19 cellular contexts compared by ENCODE assay signal in genomic region chr6:44202972-44203750, GRCh38. TPM values are rescaled to one million over a fixed set of nuclear protein-coding genes. Genes with fewer than 3 reads are reported as not detected.
DNase-seq lines count a peak whose midpoint lies in the region; ATAC-seq, FAIRE-seq and TF ChIP-seq lines count a peak whose summit lies in the region.
"Had no signal": no experiment of that assay in that cellular context is flagged by ENCODE, and none has a peak within 500 bp of the region (broad histone marks: within the 10 kb centered on the region; RNA-seq: fewer than 3 reads in every experiment).

No MANE protein-coding gene starts in this region.

- peaks cover 17% of the 10 kb centered on the region for H3K27me3 Mint-ChIP-seq in activated CD8-positive, alpha-beta memory T cell treated with anti-CD3 and anti-CD28 coated beads, Interleukin-2, amount 10 ng/mL, durations not matched to agents 7 days and 5 days
- peaks cover 55% of the 10 kb centered on the region for H3K27me3 Mint-ChIP-seq in activated naive CD4-positive, alpha-beta T cell treated with anti-CD3 and anti-CD28 coated beads, Interleukin-2, amount 10 ng/mL, durations not matched to agents 7 days and 5 days

- no peak overlapping the region for H3K4me3 Mint-ChIP-seq in activated CD8-positive, alpha-beta memory T cell treated with anti-CD3 and anti-CD28 coated beads, Interleukin-2, amount 10 ng/mL, durations not matched to agents 7 days and 5 days
- H3K4me3 Mint-ChIP-seq in activated naive CD4-positive, alpha-beta T cell treated with anti-CD3 and anti-CD28 coated beads, Interleukin-2, amount 10 ng/mL, durations not matched to agents 7 days and 5 days = no peak overlapping the region
- H3K4me3 Mint-ChIP-seq: activated T-cell treated with anti-CD3 and anti-CD28 coated beads, Interleukin-2, amount 50 U/mL, for 72 hours had no signal

- H3K4me1 Mint-ChIP-seq in activated CD8-positive, alpha-beta memory T cell treated with anti-CD3 and anti-CD28 coated beads, Interleukin-2, amount 10 ng/mL, durations not matched to agents 7 days and 5 days = no peaks in the 10 kb centered on the region
- no peaks in the 10 kb centered on the region for H3K4me1 Mint-ChIP-seq in activated naive CD4-positive, alpha-beta T cell treated with anti-CD3 and anti-CD28 coated beads, Interleukin-2, amount 10 ng/mL, durations not matched to agents 7 days and 5 days

- DNase-seq in body of pancreas (peak in 1 of 4 donors; percentile 23), kidney (peak; percentile 20), HUDEP-2 (lab: John Stamatoyannopoulos, UW; ENCODE audit: unreplicated experiment in 76 of 76) (no peak)
- no peak for DNase-seq in activated CD8-positive, alpha-beta memory T cell treated with anti-CD3 and anti-CD28 coated beads, Interleukin-2, amount 10 ng/mL, durations not matched to agents 7 days and 5 days
- DNase-seq in activated naive CD4-positive, alpha-beta T cell treated with anti-CD3 and anti-CD28 coated beads, Interleukin-2, amount 10 ng/mL, durations not matched to agents 7 days and 5 days = no peak
- DNase-seq: activated CD4-positive, alpha-beta T cell treated with anti-CD3 and anti-CD28 coated beads, Interleukin-2, amount 50 U/mL, for 4 hours; activated T-cell treated with anti-CD3 and anti-CD28 coated beads, Interleukin-2, amount 50 U/mL, for 72 hours; central memory CD4-positive, alpha-beta T cell; foreskin keratinocyte; Kasumi-1; NCI-H1436 treated with DMSO at 0.1 percent for 48 hours; NCI-H446; SK-N-SH had no signal

- H3K9ac ChIP-seq in HUES64 (ENCODE audit: low read depth, low read length) (peak overlapping the region; percentile 74), kidney (ENCODE audit: low read length in 2 of 2) (no peak overlapping the region), skeletal muscle tissue (ENCODE audit: low read depth in 1 of 3, low read length in 3 of 3) (peak overlapping the region in 2 of 3 donors; percentile 32 to 33)
- H3K9ac ChIP-seq: SK-N-SH had no signal

- peak; percentile 58 for ATAC-seq in body of pancreas
- ATAC-seq in activated CD8-positive, alpha-beta memory T cell treated with anti-CD3 and anti-CD28 coated beads, Interleukin-2, amount 10 ng/mL, durations not matched to agents 7 days and 5 days = no peak
- ATAC-seq in HG03196 (IDR thresholded peaks at IDR 0.05; ENCODE audit: unreplicated experiment) = no peak
- ATAC-seq: activated T-cell treated with anti-CD3 and anti-CD28 coated beads, Interleukin-2, amount 50 U/mL, for 72 hours had no signal

- no peak for FAIRE-seq in kidney (lab: Jason Lieb, UNC)
- FAIRE-seq: endometrium, keratinocyte had no signal

- TF ChIP-seq CTCF in body of pancreas (IDR thresholded peaks at IDR 0.05) (no peak), kidney (IDR thresholded peaks at IDR 0.05; ENCODE audit: borderline replicate concordance, extremely low read depth, insufficient read depth) (no peak)

- H3K27ac Mint-ChIP-seq in activated CD8-positive, alpha-beta memory T cell treated with anti-CD3 and anti-CD28 coated beads, Interleukin-2, amount 10 ng/mL, durations not matched to agents 7 days and 5 days = no peak overlapping the region
- H3K27ac Mint-ChIP-seq in activated naive CD4-positive, alpha-beta T cell treated with anti-CD3 and anti-CD28 coated beads, Interleukin-2, amount 10 ng/mL, durations not matched to agents 7 days and 5 days = no peak overlapping the region
- H3K27ac Mint-ChIP-seq: activated T-cell treated with anti-CD3 and anti-CD28 coated beads, Interleukin-2, amount 50 U/mL, for 72 hours had no signal

- intact Hi-C loops in body of pancreas (cut with DNase I) (no loop called here), kidney (cut with DNase I) (no loop called here)

- H3K4me3 ChIP-seq in HUES64 (ENCODE audit: low read length) (no peak overlapping the region), body of pancreas (no peak overlapping the region), kidney (ENCODE audit: low read length in 2 of 2) (no peak overlapping the region), skeletal muscle tissue (ENCODE audit: low read length in 3 of 3) (no peak overlapping the region)

- CTCF ChIA-PET in activated CD8-positive, alpha-beta memory T cell treated with anti-CD3 and anti-CD28 coated beads, Interleukin-2, amount 10 ng/mL, durations not matched to agents 7 days and 5 days (lab: Charles Lee) = interaction anchor here (1.5 kb wide), 1 partner anchor 9 kb away, joined by 3 read pairs; no protein-coding TSS in a partner anchor
- CTCF ChIA-PET in activated naive CD4-positive, alpha-beta T cell treated with anti-CD3 and anti-CD28 coated beads, Interleukin-2, amount 10 ng/mL, durations not matched to agents 7 days and 5 days (lab: Charles Lee) = interaction anchor here (1.0 kb wide), 1 partner anchor 18 kb away, joined by 4 read pairs; no protein-coding TSS in a partner anchor

- H3K9me3 Mint-ChIP-seq in activated CD8-positive, alpha-beta memory T cell treated with anti-CD3 and anti-CD28 coated beads, Interleukin-2, amount 10 ng/mL, durations not matched to agents 7 days and 5 days (ENCODE audit: low read depth) = no peaks in the 10 kb centered on the region
- no peaks in the 10 kb centered on the region for H3K9me3 Mint-ChIP-seq in activated naive CD4-positive, alpha-beta T cell treated with anti-CD3 and anti-CD28 coated beads, Interleukin-2, amount 10 ng/mL, durations not matched to agents 7 days and 5 days
- H3K9me3 Mint-ChIP-seq: activated T-cell treated with anti-CD3 and anti-CD28 coated beads, Interleukin-2, amount 50 U/mL, for 72 hours had no signal

- peaks cover 47% of the 10 kb centered on the region for H3K4me1 ChIP-seq in HUES64 (ENCODE audit: insufficient read depth, low read length)
- H3K4me1 ChIP-seq in body of pancreas = peaks cover 36% of the 10 kb centered on the region
- H3K4me1 ChIP-seq in kidney (ENCODE audit: control insufficient read depth in 1 of 2, insufficient read depth in 1 of 2, low read depth in 1 of 2, low read length in 2 of 2) = peaks cover 0 to 6% of the 10 kb centered on the region in 2 donors
- H3K4me1 ChIP-seq in skeletal muscle tissue (ENCODE audit: control insufficient read depth in 3 of 3, insufficient read depth in 3 of 3, low read length in 3 of 3) = peaks cover 3 to 10% (median 9%) of the 10 kb centered on the region in 3 donors

- H3K27ac ChIP-seq in HUES64 (ENCODE audit: low read depth, low read length) (peak overlapping the region; percentile 92), body of pancreas (peak overlapping the region; percentile 37 to 73 (median 51)), kidney (ENCODE audit: low read depth in 2 of 2, low read length in 2 of 2) (peak overlapping the region in 1 of 2 donors; percentile 43), skeletal muscle tissue (ENCODE audit: low read depth, low read length) (peak overlapping the region; percentile 64)
- H3K27ac ChIP-seq: foreskin keratinocyte had no signal

- no peaks in the 10 kb centered on the region for H3K36me3 ChIP-seq in HUES64 (ENCODE audit: insufficient read depth, low read length)
- H3K36me3 ChIP-seq in body of pancreas (replicated peaks in 1 of 2; ENCODE audit: insufficient read depth in 1 of 2, low read depth in 2 of 2) = no peaks in the 10 kb centered on the region
- H3K36me3 ChIP-seq in kidney (ENCODE audit: control insufficient read depth in 1 of 2, insufficient read depth in 2 of 2, low read length in 2 of 2) = no peaks in the 10 kb centered on the region
- H3K36me3 ChIP-seq in skeletal muscle tissue (ENCODE audit: control insufficient read depth in 3 of 3, insufficient read depth in 3 of 3, low read length in 3 of 3) = no peaks in the 10 kb centered on the region

- 68% methylated on average over 11 of the region's 11 CpGs for WGBS in HUES64
- 45 to 54% methylated on average over 10 to 11 of the region's 11 CpGs for WGBS in body of pancreas, 2 donors

- TF ChIP-seq POLR2A in body of pancreas (IDR thresholded peaks at IDR 0.05) = no peak

- H3K9me3 ChIP-seq in HUES64 (ENCODE audit: insufficient read depth, low read depth, low read length) (no peaks in the 10 kb centered on the region), body of pancreas (no peaks in the 10 kb centered on the region), kidney (ENCODE audit: control insufficient read depth in 1 of 2, low read length in 2 of 2) (no peaks in the 10 kb centered on the region), skeletal muscle tissue (ENCODE audit: control insufficient read depth in 3 of 3, low read length in 3 of 3) (no peaks in the 10 kb centered on the region)
- H3K9me3 ChIP-seq: SK-N-SH had no signal

- H3K27me3 ChIP-seq in HUES64 (ENCODE audit: insufficient read depth, low read length) (no peaks in the 10 kb centered on the region), body of pancreas (no peaks in the 10 kb centered on the region), skeletal muscle tissue (ENCODE audit: control insufficient read depth in 3 of 3, insufficient read depth in 3 of 3, low read length in 3 of 3) (no peaks in the 10 kb centered on the region)
- H3K27me3 ChIP-seq: foreskin keratinocyte had no signal

- H3K36me3 Mint-ChIP-seq in activated CD8-positive, alpha-beta memory T cell treated with anti-CD3 and anti-CD28 coated beads, Interleukin-2, amount 10 ng/mL, durations not matched to agents 7 days and 5 days = no peaks in the 10 kb centered on the region
- H3K36me3 Mint-ChIP-seq in activated naive CD4-positive, alpha-beta T cell treated with anti-CD3 and anti-CD28 coated beads, Interleukin-2, amount 10 ng/mL, durations not matched to agents 7 days and 5 days = no peaks in the 10 kb centered on the region

RNA-seq across cellular contexts. Expression of gene MYMX, which starts 13.6 kb away (rescaled TPM):
- polyA plus RNA-seq in HUES64 (2013, experiment 1 of 2) = 3.7 TPM
- polyA plus RNA-seq in HUES64 (2013, experiment 2 of 2) = 3.9 TPM
- total RNA-seq in body of pancreas (1 to 10 TPM in 1 of 2 donors, not detected in 1; 4.2 TPM), kidney (1.1 TPM), skeletal muscle tissue (7.3 TPM)
- 2.2 TPM for polyA plus RNA-seq in kidney (ENCODE audit: insufficient read depth, low read depth, low replicate concordance)
- not detected for total RNA-seq in activated CD8-positive, alpha-beta memory T cell treated with anti-CD3 and anti-CD28 coated beads, Interleukin-2, amount 10 ng/mL, durations not matched to agents 7 days and 5 days
- total RNA-seq: activated T-cell treated with anti-CD3 and anti-CD28 coated beads, Interleukin-2, amount 50 U/mL, for 72 hours; foreskin keratinocyte; mononuclear cell had no signal
- polyA plus RNA-seq: foreskin keratinocyte, SK-N-SH had no signal

RNA-seq across cellular contexts. Expression of gene SLC29A1, which starts 20.2 kb away (rescaled TPM):
- polyA plus RNA-seq in HUES64 (2013, experiment 1 of 2) = 140 TPM
- polyA plus RNA-seq in HUES64 (2013, experiment 2 of 2) = 142 TPM
- total RNA-seq in body of pancreas (10 to 100 TPM; 44.8 to 90.3 TPM), kidney (74.6 TPM), skeletal muscle tissue (14.6 TPM)
- 50.1 TPM for polyA plus RNA-seq in kidney (ENCODE audit: insufficient read depth, low read depth, low replicate concordance)
- total RNA-seq in activated CD8-positive, alpha-beta memory T cell treated with anti-CD3 and anti-CD28 coated beads, Interleukin-2, amount 10 ng/mL, durations not matched to agents 7 days and 5 days = 10 to 100 TPM; 39.8 to 49.9 TPM

RNA-seq across cellular contexts. Expression of gene HSP90AB1, which starts 43.7 kb away (rescaled TPM):
- polyA plus RNA-seq in HUES64 (2013, experiment 1 of 2) = 1,640 TPM
- 1,626 TPM for polyA plus RNA-seq in HUES64 (2013, experiment 2 of 2)
- total RNA-seq in body of pancreas (100 to 1,000 TPM; 269 to 441 TPM), kidney (551 TPM), skeletal muscle tissue (474 TPM)
- 499 TPM for polyA plus RNA-seq in kidney (ENCODE audit: insufficient read depth, low read depth, low replicate concordance)
- 1,000 to 10,000 TPM in 1 of 2 experiments, 100 to 1,000 TPM in 1; 734 to 1,112 TPM for total RNA-seq in activated CD8-positive, alpha-beta memory T cell treated with anti-CD3 and anti-CD28 coated beads, Interleukin-2, amount 10 ng/mL, durations not matched to agents 7 days and 5 days

RNA-seq across cellular contexts. Expression of gene CAPN11, which starts 44.5 kb away (rescaled TPM):
- polyA plus RNA-seq in HUES64 (2013, experiment 1 of 2) = 0.60 TPM
- 0.70 TPM for polyA plus RNA-seq in HUES64 (2013, experiment 2 of 2)
- total RNA-seq in body of pancreas (under 1 TPM in 1 of 2 donors, not detected in 1; 0.66 TPM), kidney (2.3 TPM), skeletal muscle tissue (0.52 TPM)
- 0.39 TPM for polyA plus RNA-seq in kidney (ENCODE audit: insufficient read depth, low read depth, low replicate concordance)
- not detected for total RNA-seq in activated CD8-positive, alpha-beta memory T cell treated with anti-CD3 and anti-CD28 coated beads, Interleukin-2, amount 10 ng/mL, durations not matched to agents 7 days and 5 days
- total RNA-seq: foreskin keratinocyte had no signal
- polyA plus RNA-seq: foreskin keratinocyte, keratinocyte, SK-N-SH had no signal

RNA-seq across cellular contexts. Expression of gene SLC35B2, which starts 54.2 kb away (rescaled TPM):
- polyA plus RNA-seq in HUES64 (2013, experiment 1 of 2) = 30.4 TPM
- polyA plus RNA-seq in HUES64 (2013, experiment 2 of 2) = 35.2 TPM
- total RNA-seq in body of pancreas (10 to 100 TPM; 31.1 to 33.9 TPM), kidney (45.1 TPM), skeletal muscle tissue (26.1 TPM)
- 49.5 TPM for polyA plus RNA-seq in kidney (ENCODE audit: insufficient read depth, low read depth, low replicate concordance)
- total RNA-seq in activated CD8-positive, alpha-beta memory T cell treated with anti-CD3 and anti-CD28 coated beads, Interleukin-2, amount 10 ng/mL, durations not matched to agents 7 days and 5 days = 10 to 100 TPM; 28.0 to 39.6 TPM

Comparison
In these comparisons a context has a peak if more than half of its experiments do, and no peak if none do; other contexts are left out.
1. H3K9ac ChIP-seq: peak in HUES64 (single experiment) and skeletal muscle tissue (2 of 3); none in kidney (0 of 2).